21 cellular contexts compared by ENCODE assay signal in the genomic region with DNA sequence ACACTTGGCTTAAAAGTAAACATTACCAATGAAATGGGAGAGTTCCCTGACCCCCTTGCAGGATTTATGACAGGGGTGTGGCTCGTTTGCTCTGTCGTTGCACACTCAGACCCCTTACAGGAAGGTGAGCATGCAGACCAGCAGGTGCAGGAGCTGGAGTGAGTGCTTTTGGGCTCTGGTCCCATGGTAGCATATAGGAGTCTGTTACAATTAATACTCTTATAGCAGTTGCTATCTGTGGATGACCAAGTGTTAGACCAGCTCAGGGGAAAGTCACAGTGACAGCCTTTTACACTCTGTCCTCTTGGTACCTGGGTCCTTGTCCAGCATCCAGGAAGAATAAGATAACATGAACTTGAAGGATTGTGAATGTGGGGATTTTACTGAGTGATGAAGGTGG.
"Had no signal": no experiment of that assay in that cellular context is flagged by ENCODE, and none has a peak within 500 bp of the region (broad histone marks: within the 10 kb centered on the region; RNA-seq: fewer than 3 reads in every experiment).

No MANE protein-coding gene starts in this region.

- ATAC-seq: Panc1, T-cell had no signal

- H3K27ac Mint-ChIP-seq: T-cell; T-helper 1 cell treated with Interleukin-12 subunit alpha and Interleukin-12 subunit beta and Interleukin-4 antibody, amounts not matched to agents 30 μg/mL and 1 μg/mL, for 36 hours had no signal

- H3K36me3 Mint-ChIP-seq: T-cell had no signal

- H3K4me1 ChIP-seq: SJSA1 had no signal

- H3K27ac ChIP-seq: HL-60, RWPE1, SJSA1, SK-N-MC had no signal

- H3K27me3 ChIP-seq: MG63, SJSA1 had no signal

- H3K27me3 Mint-ChIP-seq: T-cell had no signal

- H3K4me1 Mint-ChIP-seq: T-cell had no signal

- H3K9me3 ChIP-seq: MG63, SJSA1 had no signal

- H3K4me3 Mint-ChIP-seq: T-cell; T-helper 1 cell treated with Interleukin-12 subunit alpha and Interleukin-12 subunit beta and Interleukin-4 antibody, amounts not matched to agents 30 μg/mL and 1 μg/mL, for 36 hours had no signal

- DNase-seq: KBM-7, MG63, NCI-H1092, NCI-H1105 treated with DMSO at 0.1 percent for 48 hours, NCI-H1417 treated with DMSO at 0.1 percent for 48 hours, NCI-H146, NCI-H1694 treated with DMSO at 0.1 percent for 48 hours, NCI-H1930, NCI-H2081, NCI-H2107, NCI-H2227 treated with DMSO at 0.1 percent for 48 hours, NCI-H524, NCI-H526 treated with DMSO at 0.1 percent for 48 hours, SIG-M5, T-cell had no signal

- H3K4me3 ChIP-seq: MG63, SJSA1, SK-N-MC had no signal

- H3K36me3 ChIP-seq: MG63, SJSA1 had no signal
